Comparison of ENCODE assay signal across 8 cellular contexts in genomic region chr2:25341753-25342371, GRCh38. TPM values are rescaled to one million over a fixed set of nuclear protein-coding genes. Genes with fewer than 3 reads are reported as not detected.
A peak's percentile ranks its signal among the peaks of the same experiment; 100 is the strongest.
DNase-seq lines count a peak whose midpoint lies in the region; ATAC-seq and TF ChIP-seq lines count a peak whose summit lies in the region.

Gene DNMT3A, minus strand, starts transcription at chr2:25341925. Its CDS starts 27,941 bp downstream, at chr2:25313984.

- TF ChIP-seq CTCF in neural crest cell (conservative IDR thresholded peaks at IDR 0.05) (no peak), transverse colon (IDR thresholded peaks at IDR 0.05) (no peak)

- TF ChIP-seq POLR2A in transverse colon (IDR thresholded peaks at IDR 0.05), result no peak

- in situ Hi-C loops in transverse colon (cut with MboI; ENCODE audit: low pct_ligation_motif_present in 1 of 4, low pct_unique_long_range_greater_than_20kb in 1 of 4, low sequenced_read_pairs in 3 of 4), result no loop called here

- ATAC-seq in GM19463 (IDR thresholded peaks at IDR 0.05; ENCODE audit: unreplicated experiment) (peak; percentile 32), HG03565 (IDR thresholded peaks at IDR 0.05; ENCODE audit: unreplicated experiment) (peak; percentile 22)

- peaks cover 0 to 1% of the 10 kb centered on the region in 2 donors for H3K27me3 Mint-ChIP-seq in CD8-positive, alpha-beta memory T cell
- peaks cover 22% of the 10 kb centered on the region for H3K27me3 Mint-ChIP-seq in activated naive CD4-positive, alpha-beta T cell treated with anti-CD3 and anti-CD28 coated beads, Interleukin-2, amount 10 ng/mL, durations not matched to agents 7 days and 5 days
- H3K27me3 Mint-ChIP-seq in neural crest cell (ENCODE audit: low read depth), result peaks cover 16% of the 10 kb centered on the region

- peak; percentile 37 to 69 (median 47) for DNase-seq in CD8-positive, alpha-beta memory T cell
- DNase-seq in RPMI7951 (ENCODE audit: low read depth), result peak; percentile 66
- peak; percentile 72 for DNase-seq in activated naive CD4-positive, alpha-beta T cell treated with anti-CD3 and anti-CD28 coated beads, Interleukin-2, amount 10 ng/mL, durations not matched to agents 7 days and 5 days
- DNase-seq in germinal center (ENCODE audit: low spot score), result peak; percentile 67
- DNase-seq in neural crest cell (ENCODE audit: low read depth, low spot score), result peak; percentile 30
- DNase-seq in transverse colon, result peak; percentile 68

- peak within 1 kb of the TSS; percentile 20 for H3K4me3 ChIP-seq in CD8-positive, alpha-beta memory T cell (ENCODE audit: low read length)
- H3K4me3 ChIP-seq in transverse colon, result peak within 1 kb of the TSS; percentile 69 to 82 (median 78)

- no peaks in the 10 kb centered on the region for H3K36me3 ChIP-seq in CD8-positive, alpha-beta memory T cell (ENCODE audit: insufficient read depth, low read length)
- H3K36me3 ChIP-seq in transverse colon, result no peaks in the 10 kb centered on the region

- peaks cover 22 to 33% (median 27%) of the 10 kb centered on the region in 3 donors for H3K4me1 Mint-ChIP-seq in CD8-positive, alpha-beta memory T cell
- H3K4me1 Mint-ChIP-seq in activated naive CD4-positive, alpha-beta T cell treated with anti-CD3 and anti-CD28 coated beads, Interleukin-2, amount 10 ng/mL, durations not matched to agents 7 days and 5 days, result peaks cover 36% of the 10 kb centered on the region
- peaks cover 2% of the 10 kb centered on the region for H3K4me1 Mint-ChIP-seq in neural crest cell

- H3K27ac ChIP-seq in CD8-positive, alpha-beta memory T cell (ENCODE audit: low read depth, low read length), result no peak within 1 kb of the TSS
- peak within 1 kb of the TSS; percentile 81 to 91 (median 87) for H3K27ac ChIP-seq in transverse colon

- H3K36me3 Mint-ChIP-seq in CD8-positive, alpha-beta memory T cell, result peaks cover 0 to 3% (median 0%) of the 10 kb centered on the region in 3 donors
- peaks cover 4% of the 10 kb centered on the region for H3K36me3 Mint-ChIP-seq in activated naive CD4-positive, alpha-beta T cell treated with anti-CD3 and anti-CD28 coated beads, Interleukin-2, amount 10 ng/mL, durations not matched to agents 7 days and 5 days
- no peaks in the 10 kb centered on the region for H3K36me3 Mint-ChIP-seq in neural crest cell (ENCODE audit: low read depth)

- TF ChIP-seq EP300 in transverse colon (IDR thresholded peaks at IDR 0.05; ENCODE audit: low read depth), result no peak

- H3K9me3 Mint-ChIP-seq in CD8-positive, alpha-beta memory T cell, result no peaks in the 10 kb centered on the region
- H3K9me3 Mint-ChIP-seq in activated naive CD4-positive, alpha-beta T cell treated with anti-CD3 and anti-CD28 coated beads, Interleukin-2, amount 10 ng/mL, durations not matched to agents 7 days and 5 days, result no peaks in the 10 kb centered on the region
- H3K9me3 Mint-ChIP-seq in neural crest cell, result no peaks in the 10 kb centered on the region

- peak within 1 kb of the TSS; percentile 71 to 91 (median 77) for H3K4me3 Mint-ChIP-seq in CD8-positive, alpha-beta memory T cell
- H3K4me3 Mint-ChIP-seq in activated naive CD4-positive, alpha-beta T cell treated with anti-CD3 and anti-CD28 coated beads, Interleukin-2, amount 10 ng/mL, durations not matched to agents 7 days and 5 days, result peak within 1 kb of the TSS; percentile 85
- H3K4me3 Mint-ChIP-seq in neural crest cell, result peak within 1 kb of the TSS; percentile 81

- peaks cover 30% of the 10 kb centered on the region for H3K4me1 ChIP-seq in CD8-positive, alpha-beta memory T cell (ENCODE audit: insufficient read depth, low read length)
- peaks cover 15 to 37% (median 22%) of the 10 kb centered on the region in 4 donors for H3K4me1 ChIP-seq in transverse colon

- H3K27ac Mint-ChIP-seq in CD8-positive, alpha-beta memory T cell, result peak within 1 kb of the TSS in 4 of 8 donors; percentile 12 to 81 (median 42)
- peak within 1 kb of the TSS; percentile 84 for H3K27ac Mint-ChIP-seq in activated naive CD4-positive, alpha-beta T cell treated with anti-CD3 and anti-CD28 coated beads, Interleukin-2, amount 10 ng/mL, durations not matched to agents 7 days and 5 days
- H3K27ac Mint-ChIP-seq in neural crest cell (ENCODE audit: unreplicated experiment), result no peak within 1 kb of the TSS

- CTCF ChIA-PET in CD8-positive, alpha-beta memory T cell (lab: Charles Lee), result interaction anchor here (0.7 to 3.2 kb wide), 8 partner anchors 20 to 265 kb away, joined by 3 to 13 read pairs (median 6); no protein-coding TSS in a partner anchor
- CTCF ChIA-PET in activated naive CD4-positive, alpha-beta T cell treated with anti-CD3 and anti-CD28 coated beads, Interleukin-2, amount 10 ng/mL, durations not matched to agents 7 days and 5 days (lab: Charles Lee), result interaction anchor here (0.6 to 1.8 kb wide), 7 partner anchors 12 to 216 kb away, joined by 3 to 9 read pairs (median 4); no protein-coding TSS in a partner anchor

- H3K9me3 ChIP-seq in CD8-positive, alpha-beta memory T cell (ENCODE audit: low read length), result no peaks in the 10 kb centered on the region
- H3K9me3 ChIP-seq in transverse colon, result no peaks in the 10 kb centered on the region

- WGBS in transverse colon (ENCODE audit: low coverage in 1 of 2), 2 donors, result 2% methylated on average over 24 of the region's 100 CpGs; no CpG with 5 or more reads in 1 of the 2 donors

- intact Hi-C loops in transverse colon (cut with DNase I; ENCODE audit: low total_unique reads), result loop anchor here (2.0 to 10.0 kb wide), 2 partner anchors 35 to 67 kb away; no protein-coding TSS in a partner anchor

- POLR2A ChIA-PET in CD8-positive, alpha-beta memory T cell (lab: Charles Lee), result interaction anchor here (0.7 to 1.0 kb wide), 3 partner anchors 34 to 65 kb away, joined by 3 to 5 read pairs (median 3); no protein-coding TSS in a partner anchor

- H3K27me3 ChIP-seq in CD8-positive, alpha-beta memory T cell (ENCODE audit: insufficient read depth, low read length, poor library complexity, severe bottlenecking), result no peaks in the 10 kb centered on the region
- H3K27me3 ChIP-seq in transverse colon, result no peaks in the 10 kb centered on the region

RNA-seq across cellular contexts. Expression of gene DNMT3A, which starts in this region (rescaled TPM):
- total RNA-seq in CD8-positive, alpha-beta memory T cell, result 10 to 100 TPM; 77.9 to 80.7 TPM
- 19.4 TPM for polyA plus RNA-seq in CD8-positive, alpha-beta memory T cell
- 1.4 and 2.3 TPM in 2 replicates for total RNA-seq in RPMI7951 (2014; rRNA removed; shearing (Covaris generic))
- 113 and 114 TPM in 2 replicates for total RNA-seq in neural crest cell
- total RNA-seq in transverse colon, result 10 to 100 TPM; 16.1 to 33.7 (median 21.0) TPM
